Comparison of ENCODE assay signal across 8 cellular contexts in genomic region chr4:24488399-24489164, GRCh38.
DNase-seq lines count a peak whose midpoint lies in the region; ATAC-seq and TF ChIP-seq lines count a peak whose summit lies in the region.

No MANE protein-coding gene starts in this region.

- no peak overlapping the region for H3K4ac ChIP-seq in IMR-90 (ENCODE audit: low read depth, low read length)

- H3K4me3 ChIP-seq in DOHH2 (ENCODE audit: low read length) (no peak overlapping the region), IMR-90 (ENCODE audit: insufficient read depth, low read depth, low read length) (no peak overlapping the region), smooth muscle cell (no peak overlapping the region)

- H3K9me3 ChIP-seq in DOHH2 (ENCODE audit: control insufficient read depth, insufficient read depth, low read length) (no peaks in the 10 kb centered on the region), IMR-90 (ENCODE audit: control insufficient read depth, insufficient read depth, low read length) (no peaks in the 10 kb centered on the region), smooth muscle cell (replicated peaks; ENCODE audit: low read depth) (no peaks in the 10 kb centered on the region)

- H2BK20ac ChIP-seq in IMR-90 (ENCODE audit: low read depth, low read length), result no peak overlapping the region

- TF ChIP-seq RAD21 in IMR-90 (IDR thresholded peaks at IDR 0.05; ENCODE audit: low read length), result peak; percentile 84

- ATAC-seq in GM21390 (IDR thresholded peaks at IDR 0.05; ENCODE audit: unreplicated experiment), result peak; percentile 97
- peak; percentile 95 for ATAC-seq in IMR-90 (ENCODE audit: low read depth)

- no peak overlapping the region for H2BK120ac ChIP-seq in IMR-90 (ENCODE audit: low read depth, low read length)

- no peaks in the 10 kb centered on the region for H3K79me1 ChIP-seq in IMR-90 (ENCODE audit: low read depth in 1 of 2, low read length in 2 of 2)

- no TSS peak for BruUV-seq in IMR-90 (replicated peaks; lab: Mats Ljungman, UMichigan)

- no peaks in the 10 kb centered on the region for H4K20me1 ChIP-seq in DOHH2 (ENCODE audit: control insufficient read depth, insufficient read depth, low read depth, low read length)
- H4K20me1 ChIP-seq in IMR-90 (ENCODE audit: insufficient read depth, low read length), result no peaks in the 10 kb centered on the region
- no peaks in the 10 kb centered on the region for H4K20me1 ChIP-seq in smooth muscle cell (ENCODE audit: low read depth)

- H3K23ac ChIP-seq in IMR-90 (ENCODE audit: low read depth, low read length), result no peak overlapping the region

- POLR2A ChIA-PET in IMR-90 (lab: Charles Lee; ENCODE audit: unreplicated experiment), result no interaction called here

- H3K79me2 ChIP-seq in DOHH2 (ENCODE audit: control insufficient read depth, low read length) (no peaks in the 10 kb centered on the region), smooth muscle cell (ENCODE audit: low read depth) (no peaks in the 10 kb centered on the region)

- no peak overlapping the region for H3K18ac ChIP-seq in IMR-90 (ENCODE audit: low read depth, low read length)

- H3K4me1 ChIP-seq in DOHH2 (ENCODE audit: control insufficient read depth, low read length) (no peaks in the 10 kb centered on the region), IMR-90 (ENCODE audit: control insufficient read depth, insufficient read depth, low read length) (no peaks in the 10 kb centered on the region), smooth muscle cell (ENCODE audit: low read depth) (no peaks in the 10 kb centered on the region)

- no peak overlapping the region for H2AK5ac ChIP-seq in IMR-90 (ENCODE audit: low read depth, low read length)

- H3K56ac ChIP-seq in IMR-90 (ENCODE audit: extremely low read depth, insufficient read depth, low read length), result no peak overlapping the region

- H2AK9ac ChIP-seq in IMR-90 (replicated peaks; ENCODE audit: low read depth, low read length, poor library complexity), result no peak overlapping the region

- no peak overlapping the region for H2BK15ac ChIP-seq in IMR-90 (ENCODE audit: low read depth, low read length)

- H3K4me2 ChIP-seq in DOHH2 (ENCODE audit: low read length) (no peak overlapping the region), IMR-90 (ENCODE audit: low read depth, low read length) (no peak overlapping the region), smooth muscle cell (no peak overlapping the region)

- H3K9ac ChIP-seq in IMR-90 (ENCODE audit: low read depth, low read length) (no peak overlapping the region), smooth muscle cell (ENCODE audit: low read depth) (no peak overlapping the region)

- H3K36me3 ChIP-seq in DOHH2 (ENCODE audit: control insufficient read depth, low read length) (no peaks in the 10 kb centered on the region), IMR-90 (ENCODE audit: control insufficient read depth, insufficient read depth, low read length) (no peaks in the 10 kb centered on the region), smooth muscle cell (ENCODE audit: low read depth) (no peaks in the 10 kb centered on the region)

- H4K8ac ChIP-seq in IMR-90 (ENCODE audit: low read depth in 2 of 2, low read length in 2 of 2), result no peak overlapping the region

- CTCF ChIA-PET in IMR-90 (lab: Yijun Ruan, JAX), result interaction anchor here (0.6 to 1.7 kb wide), 5 partner anchors 18 to 492 kb away, joined by 3 to 8 read pairs (median 5); no protein-coding TSS in a partner anchor

- no peak overlapping the region for H2BK5ac ChIP-seq in IMR-90 (ENCODE audit: low read depth, low read length, poor library complexity, severe bottlenecking)

- no peak overlapping the region for H4K5ac ChIP-seq in IMR-90 (ENCODE audit: low read depth, low read length)

- intact Hi-C loops in IMR-90 (cut with micrococcal nuclease), result loop anchor here (1.0 to 5.0 kb wide), 5 partner anchors 64 to 879 kb away; partner anchors contain the start of gene CCDC149

- no peak overlapping the region for H4K91ac ChIP-seq in IMR-90 (ENCODE audit: insufficient read depth, low read depth, low read length)

- in situ Hi-C loops in IMR-90 (cut with MboI; ENCODE audit: low sequenced_read_pairs), result loop anchor here (5.0 to 25.0 kb wide), 2 partner anchors 199 to 499 kb away; no protein-coding TSS in a partner anchor

- no peak for TF ChIP-seq POLR2A in IMR-90 (IDR thresholded peaks at IDR 0.05; ENCODE audit: low read depth, low read length)

- no peaks in the 10 kb centered on the region for H3F3A ChIP-seq in DOHH2 (ENCODE audit: control insufficient read depth, insufficient read depth)
- H3F3A ChIP-seq in smooth muscle cell (ENCODE audit: low read depth), result no peaks in the 10 kb centered on the region

- H3K9me2 ChIP-seq in DOHH2 (replicated peaks; ENCODE audit: control insufficient read depth, low read length), result no peaks in the 10 kb centered on the region

- 48% methylated on average over 4 of the region's 15 CpGs; no CpG with 5 or more reads in 1 of the 2 experiments for WGBS in IMR-90 (ENCODE audit: extremely low coverage in 2 of 2, insufficient read length in 1 of 2), 2 experiments
- 39% methylated on average over 15 of the region's 15 CpGs for WGBS in smooth muscle cell (ENCODE audit: low lambda C conversion rate)

- no peaks in the 10 kb centered on the region for H3K9me1 ChIP-seq in IMR-90 (ENCODE audit: insufficient read depth, low read length)

- peak; percentile 62 for DNase-seq in IMR-90
- peak; percentile 58 for DNase-seq in SK-N-DZ (ENCODE audit: low spot score)
- peak; percentile 52 for DNase-seq in amniotic epithelial cell (ENCODE audit: low read depth)
- peak; percentile 60 to 64 for DNase-seq in hippocampal formation (lab: John Stamatoyannopoulos, UW)
- DNase-seq in smooth muscle cell (lab: John Stamatoyannopoulos, UW; ENCODE audit: unreplicated experiment), result peak; percentile 41
- no peak for DNase-seq in NCI-H774 (lab: John Stamatoyannopoulos, UW)

- TF ChIP-seq CTCF in DOHH2 (IDR thresholded peaks at IDR 0.05; ENCODE audit: low read depth, low read length, poor library complexity, severe bottlenecking) (peak; percentile 95), IMR-90 (conservative IDR thresholded peaks at IDR 0.05; ENCODE audit: low read depth, low read length) (peak; percentile 86), smooth muscle cell (IDR thresholded peaks at IDR 0.05; ENCODE audit: borderline replicate concordance, insufficient read depth, poor library complexity, severe bottlenecking) (peak; percentile 84)

- H3K27ac ChIP-seq in DOHH2 (ENCODE audit: low read depth, low read length) (no peak overlapping the region), IMR-90 (ENCODE audit: insufficient read depth, low read length) (no peak overlapping the region), smooth muscle cell (ENCODE audit: low read depth) (no peak overlapping the region)

- H3K27me3 ChIP-seq in DOHH2 (ENCODE audit: control insufficient read depth, low read length), result peaks cover 11% of the 10 kb centered on the region; the same call in 1 of the 2 replicates
- peaks cover 22% of the 10 kb centered on the region for H3K27me3 ChIP-seq in IMR-90 (ENCODE audit: control insufficient read depth, insufficient read depth, low read length)
- H3K27me3 ChIP-seq in smooth muscle cell (ENCODE audit: low read depth), result peaks cover 6% of the 10 kb centered on the region

- no peak overlapping the region for H3K14ac ChIP-seq in IMR-90 (replicated peaks; ENCODE audit: low read depth, low read length)

- H2AFZ ChIP-seq in IMR-90 (replicated peaks; ENCODE audit: low read length, poor library complexity) (peak overlapping the region; percentile 5), smooth muscle cell (ENCODE audit: low read depth) (no peak overlapping the region)

- dilution Hi-C loops in IMR-90 (cut with HindIII; ENCODE audit: low sequenced_read_pairs, unreplicated experiment), result no loop called here

TF ChIP-seq in IMR-90, 13 proteins besides CTCF, POLR2A, EP300 and RAD21:
- no peak for TF ChIP-seq CHD1 (IDR thresholded peaks at IDR 0.05; ENCODE audit: low read depth, low read length)
- TF ChIP-seq RCOR1 (IDR thresholded peaks at IDR 0.05; ENCODE audit: insufficient replicate concordance, low read length), result no peak
- TF ChIP-seq, protein P1, sequence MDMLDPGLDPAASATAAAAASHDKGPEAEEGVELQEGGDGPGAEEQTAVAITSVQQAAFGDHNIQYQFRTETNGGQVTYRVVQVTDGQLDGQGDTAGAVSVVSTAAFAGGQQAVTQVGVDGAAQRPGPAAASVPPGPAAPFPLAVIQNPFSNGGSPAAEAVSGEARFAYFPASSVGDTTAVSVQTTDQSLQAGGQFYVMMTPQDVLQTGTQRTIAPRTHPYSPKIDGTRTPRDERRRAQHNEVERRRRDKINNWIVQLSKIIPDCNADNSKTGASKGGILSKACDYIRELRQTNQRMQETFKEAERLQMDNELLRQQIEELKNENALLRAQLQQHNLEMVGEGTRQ (IDR thresholded peaks at IDR 0.05; ENCODE audit: low read depth, low read length), result no peak
- peak; percentile 66 for TF ChIP-seq SMC3 (IDR thresholded peaks at IDR 0.05; ENCODE audit: low read depth, low read length)
